8 cellular contexts compared by ENCODE assay signal in the genomic region with DNA sequence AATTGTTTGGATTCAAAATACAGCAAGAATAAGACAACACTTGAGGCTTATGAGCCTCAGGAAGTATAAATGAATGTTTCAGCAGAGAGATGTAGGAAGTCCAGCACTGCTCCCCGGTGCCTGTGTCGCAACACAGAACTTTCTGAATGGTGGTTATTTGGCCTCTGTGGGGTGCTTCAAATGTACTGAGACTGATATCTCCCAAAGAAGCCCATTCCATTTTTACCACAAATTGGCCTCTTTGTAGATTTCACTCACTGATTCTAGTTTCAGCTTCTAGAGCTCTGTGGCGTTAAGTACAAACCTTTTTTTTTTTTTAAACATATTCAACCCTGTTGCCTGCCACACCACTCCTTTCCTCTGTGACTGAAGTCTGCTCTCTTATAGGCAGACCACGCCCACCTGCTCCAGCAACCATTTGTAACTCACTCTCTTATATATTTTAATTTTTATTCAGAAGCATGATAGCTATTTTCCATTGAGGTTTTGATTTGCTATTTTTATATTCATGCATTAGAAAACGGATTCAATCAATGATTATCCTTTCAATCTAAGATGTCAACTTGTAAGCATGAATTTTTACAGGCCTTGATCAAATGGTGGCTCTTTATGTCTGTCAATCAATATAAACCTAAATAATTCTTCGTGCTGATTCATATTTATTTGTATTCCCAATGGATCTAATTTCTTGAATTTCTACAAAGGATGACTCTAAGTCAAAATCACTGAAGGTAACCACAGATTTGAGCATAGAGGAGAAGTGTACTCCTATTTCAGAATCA.
DNase-seq lines count a peak whose midpoint lies in the region; ATAC-seq and TF ChIP-seq lines count a peak whose summit lies in the region.

No MANE protein-coding gene starts in this region.

- no peaks in the 10 kb centered on the region for H3K9me3 Mint-ChIP-seq in T-cell

- no peaks in the 10 kb centered on the region for H3K4me1 Mint-ChIP-seq in T-cell

- H3K36me3 Mint-ChIP-seq in T-cell, result no peaks in the 10 kb centered on the region

- CTCF ChIA-PET in GM10248 (lab: Yijun Ruan, JAX) (interaction anchor here (3.5 to 4.6 kb wide), 2 partner anchors 25 to 40 kb away, joined by 25 to 69 read pairs; no protein-coding TSS in a partner anchor), T-cell (lab: Charles Lee) (no interaction called here)

- H3K27ac Mint-ChIP-seq in T-cell, result no peak overlapping the region

- no peaks in the 10 kb centered on the region for H3K27me3 Mint-ChIP-seq in T-cell

- no peak overlapping the region for H3K4me3 ChIP-seq in skeletal muscle cell (ENCODE audit: low read depth, low read length)

- H3K4me3 Mint-ChIP-seq in T-cell, result no peak overlapping the region

- peak; percentile 47 for ATAC-seq in HG03039 (IDR thresholded peaks at IDR 0.05; ENCODE audit: unreplicated experiment)
- ATAC-seq in T-cell (replicated peaks in 1 of 4), result no peak

- TF ChIP-seq CTCF in GM10248 (IDR thresholded peaks at IDR 0.05; ENCODE audit: control extremely low read depth, extremely low read depth, low read depth, missing control alignments), result no peak

- POLR2A ChIA-PET in GM10248 (lab: Yijun Ruan, JAX) (no interaction called here), T-cell (lab: Charles Lee) (no interaction called here)

- DNase-seq in NCI-H2107 treated with DMSO at 0.1 percent for 48 hours (lab: John Stamatoyannopoulos, UW; ENCODE audit: unreplicated experiment), result peak; percentile 42
- no peak for DNase-seq in NCI-H2107 (lab: John Stamatoyannopoulos, UW)
- peak; percentile 33 for DNase-seq in SKM-1 treated with dmso at 0.1 percent for 144 hours (lab: John Stamatoyannopoulos, UW; ENCODE audit: unreplicated experiment)
- peak; percentile 55 for DNase-seq in skeletal muscle cell (ENCODE audit: low read depth)
- DNase-seq in GM10248 (ENCODE audit: extremely low spot score), result no peak
- no peak for DNase-seq in NCI-H748 (lab: John Stamatoyannopoulos, UW; ENCODE audit: unreplicated experiment)
- no peak for DNase-seq in T-cell

Comparison
In these comparisons a context has a peak if more than half of its experiments do, and no peak if none do; other contexts are left out.
1. DNase-seq: peak in NCI-H2107 treated with DMSO at 0.1 percent for 48 hours (single experiment), SKM-1 treated with dmso at 0.1 percent for 144 hours (single experiment) and skeletal muscle cell (single experiment); none in NCI-H2107 (single experiment), GM10248 (single experiment), NCI-H748 (single experiment) and T-cell (0 of 34).